Comparison of ENCODE assay signal across 24 cellular contexts in the genomic region with DNA sequence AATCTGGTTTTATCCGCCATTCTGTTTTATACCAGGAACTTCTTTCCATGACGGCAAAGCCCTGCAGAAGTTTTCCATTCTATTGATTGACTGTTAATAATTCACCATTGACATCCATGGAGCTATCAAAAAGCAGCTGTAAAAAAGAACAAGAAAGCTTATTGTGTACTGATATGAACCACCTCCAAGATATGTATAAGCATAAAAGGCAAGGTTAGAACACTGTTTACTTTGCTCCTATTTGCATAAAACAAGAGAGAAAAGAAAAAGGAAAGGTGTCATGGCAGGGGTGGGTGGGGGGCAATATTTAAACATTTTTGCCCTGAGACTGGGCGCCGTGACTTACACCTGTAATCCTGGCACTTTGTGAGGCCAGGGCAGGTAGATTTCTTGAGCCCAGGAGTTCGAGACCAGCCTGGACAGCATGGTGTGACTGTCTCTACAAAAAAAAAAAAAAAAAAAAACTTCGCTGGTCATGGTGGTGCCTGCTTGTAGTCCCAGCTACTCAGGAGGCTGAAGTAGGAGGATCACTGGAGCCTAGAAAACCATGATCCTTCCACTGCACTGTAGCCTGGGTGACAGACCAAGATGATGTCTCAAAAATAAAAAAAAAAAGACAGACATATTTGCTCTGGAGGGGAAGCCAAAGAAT. TPM values are rescaled to one million over a fixed set of nuclear protein-coding genes. Genes with fewer than 3 reads are reported as not detected.
"Had no signal": no experiment of that assay in that cellular context is flagged by ENCODE, and none has a peak within 500 bp of the region (broad histone marks: within the 10 kb centered on the region; RNA-seq: fewer than 3 reads in every experiment).

No MANE protein-coding gene starts in this region.

- H3K9me3 ChIP-seq: adrenal gland, esophagus muscularis mucosa, heart left ventricle, thyroid gland, upper lobe of right lung had no signal

- ATAC-seq: activated T-cell treated with anti-CD3 and anti-CD28 coated beads, Interleukin-2, amount 50 U/mL, for 72 hours; foreskin keratinocyte; heart left ventricle; left ventricle myocardium superior; natural killer cell; right cardiac atrium; stimulated activated naive CD8-positive, alpha-beta T cell treated with anti-CD3 and anti-CD28 coated beads, Interleukin-15, amount 100 ng/mL, for 72 hours; upper lobe of right lung had no signal

- DNase-seq: activated CD4-positive, alpha-beta T cell treated with anti-CD3 and anti-CD28 coated beads for 4 hours; activated CD4-positive, alpha-beta T cell treated with anti-CD3 and anti-CD28 coated beads, Interleukin-2, amount 50 U/mL, for 4 hours; activated naive CD4-positive, alpha-beta T cell; activated T-cell treated with anti-CD3 and anti-CD28 coated beads for 4 hours; activated T-cell treated with anti-CD3 and anti-CD28 coated beads, Interleukin-2, amount 50 U/mL, for 72 hours; adrenal gland; aorta; effector CD4-positive, alpha-beta T cell; foreskin keratinocyte; heart left ventricle; left ventricle myocardium superior; mammary epithelial cell; natural killer cell; occipital lobe; right cardiac atrium; stimulated activated CD4-positive, alpha-beta T cell treated with anti-CD3 and anti-CD28 coated beads, Interleukin-2, amount 100 ng/mL, for 48 hours; stimulated activated naive CD8-positive, alpha-beta T cell treated with anti-CD3 and anti-CD28 coated beads, Interleukin-15, amount 100 ng/mL, for 72 hours; thyroid gland; upper lobe of right lung had no signal

- H3K4me3 ChIP-seq: adrenal gland, cardiac muscle cell, esophagus muscularis mucosa, heart left ventricle, neural progenitor cell, thyroid gland, upper lobe of right lung had no signal

- H3K27ac ChIP-seq: adrenal gland, cardiac muscle cell, esophagus muscularis mucosa, foreskin keratinocyte, heart left ventricle, neural progenitor cell, thyroid gland, upper lobe of right lung had no signal

- H3K27me3 ChIP-seq: adrenal gland, cardiac muscle cell, foreskin keratinocyte, thyroid gland, upper lobe of right lung had no signal

- H3K4me1 ChIP-seq: adrenal gland, esophagus muscularis mucosa, foreskin keratinocyte, heart left ventricle, neural progenitor cell, thyroid gland, upper lobe of right lung had no signal

- H3K9ac ChIP-seq: neural progenitor cell had no signal

- H3K36me3 ChIP-seq: adrenal gland, cardiac muscle cell, esophagus muscularis mucosa, heart left ventricle, neural progenitor cell, thyroid gland, upper lobe of right lung had no signal

RNA-seq across cellular contexts. Expression of gene TMEM114, which starts 52.5 kb away (rescaled TPM):
- total RNA-seq: activated T-cell treated with anti-CD3 and anti-CD28 coated beads, Interleukin-2, amount 50 U/mL, for 72 hours; adrenal gland; aorta; cardiac muscle cell; cerebellum; esophagus muscularis mucosa; foreskin keratinocyte; heart left ventricle; left ventricle myocardium superior; mammary epithelial cell; natural killer cell; occipital lobe; right cardiac atrium; T-helper 1 cell treated with Interleukin-12 subunit alpha and Interleukin-12 subunit beta and Interleukin-4 antibody, amounts not matched to agents 30 ng/mL and 1 ng/mL, for 36 hours; thyroid gland; upper lobe of right lung had no signal
